In genomic region chr6:144350176-144350575, GRCh38 we compare ENCODE assay signal across 8 cellular contexts.
DNase-seq lines count a peak whose midpoint lies in the region; ATAC-seq and TF ChIP-seq lines count a peak whose summit lies in the region.

No MANE protein-coding gene starts in this region.

- ATAC-seq in activated T-cell treated with anti-CD3 and anti-CD28 coated beads, Interleukin-2, amount 50 U/mL, for 4 hours: peak in 1 of 2 donors; percentile 20
- no peak for ATAC-seq in thoracic aorta (ENCODE audit: insufficient number of reproducible peaks, low FRiP score, low read depth)
- no peak for ATAC-seq in HG03457 (IDR thresholded peaks at IDR 0.05; ENCODE audit: unreplicated experiment)

- peaks cover 94% of the 10 kb centered on the region for H3K4me1 Mint-ChIP-seq in activated T-cell treated with anti-CD3 and anti-CD28 coated beads, Interleukin-2, amount 50 U/mL, for 4 hours (ENCODE audit: low read depth)

- H3K27ac ChIP-seq in HL-60 (replicated peaks): peak overlapping the region; percentile 56
- H3K27ac ChIP-seq in thoracic aorta: peak overlapping the region in 1 of 2 donors; percentile 26

- TF ChIP-seq CTCF in HL-60 (IDR thresholded peaks at IDR 0.05; ENCODE audit: insufficient read depth, low read length) (no peak), thoracic aorta (IDR thresholded peaks at IDR 0.05) (no peak)

- H3K4me3 ChIP-seq in HL-60 (replicated peaks; ENCODE audit: insufficient read depth, low read length): no peak overlapping the region
- peak overlapping the region; percentile 3 for H3K4me3 ChIP-seq in thoracic aorta

- no peaks in the 10 kb centered on the region for H3K36me3 ChIP-seq in thoracic aorta

- H3K36me3 Mint-ChIP-seq in activated T-cell treated with anti-CD3 and anti-CD28 coated beads, Interleukin-2, amount 50 U/mL, for 4 hours (ENCODE audit: insufficient read depth): peaks cover 12% of the 10 kb centered on the region

- no peak for DNase-seq in activated T-cell treated with anti-CD3 and anti-CD28 coated beads, Interleukin-2, amount 50 U/mL, for 4 hours
- DNase-seq in activated T-cell treated with anti-CD3 and anti-CD28 coated beads for 4 hours: no peak
- DNase-seq in HL-60 (ENCODE audit: low read depth in 1 of 2, low spot score in 1 of 2): no peak
- peak; percentile 45 for DNase-seq in dermis blood vessel endothelial cell
- no peak for DNase-seq in thoracic aorta (ENCODE audit: low spot score)
- no peak for DNase-seq in activated effector memory CD4-positive, alpha-beta T cell treated with anti-CD3 and anti-CD28 coated beads, Interleukin-2, amount 50 U/mL, for 16 hours
- no peak for DNase-seq in SW 1271 (lab: John Stamatoyannopoulos, UW)

- H3K4me3 Mint-ChIP-seq in activated T-cell treated with anti-CD3 and anti-CD28 coated beads, Interleukin-2, amount 50 U/mL, for 4 hours: peak overlapping the region; percentile 67

- H3K4me1 ChIP-seq in thoracic aorta (ENCODE audit: control insufficient read depth in 1 of 2, low read depth in 2 of 2): peaks cover 45 to 48% of the 10 kb centered on the region in 2 donors

- no peaks in the 10 kb centered on the region for H3K27me3 Mint-ChIP-seq in activated T-cell treated with anti-CD3 and anti-CD28 coated beads, Interleukin-2, amount 50 U/mL, for 4 hours (ENCODE audit: low read depth)

- H3K9me3 Mint-ChIP-seq in activated T-cell treated with anti-CD3 and anti-CD28 coated beads, Interleukin-2, amount 50 U/mL, for 4 hours: peaks cover 3% of the 10 kb centered on the region

- no peaks in the 10 kb centered on the region for H3K27me3 ChIP-seq in HL-60 (ENCODE audit: insufficient read depth, poor library complexity, severe bottlenecking)
- H3K27me3 ChIP-seq in thoracic aorta (replicated peaks; ENCODE audit: insufficient read depth): no peaks in the 10 kb centered on the region

- no peaks in the 10 kb centered on the region for H3K9me3 ChIP-seq in thoracic aorta
